Comparison of ENCODE assay signal across 1 cellular context in genomic region chr1:15742339-15742801, GRCh38.
TF ChIP-seq lines count a peak whose summit lies in the region.

Gene TMEM82, plus strand, starts transcription at chr1:15742499. Its CDS starts 61 bp downstream, at chr1:15742560.

TF ChIP-seq in liver, 16 proteins besides CTCF, POLR2A, EP300 and RAD21 (continued from another document):
- TF ChIP-seq RXRA (IDR thresholded peaks at IDR 0.05) (peak; percentile 73 to 82), MAX (IDR thresholded peaks at IDR 0.05) (no peak), GABPA (IDR thresholded peaks at IDR 0.05 in 1 of 2, conservative IDR thresholded peaks at IDR 0.05 in 1 of 2) (peak in 1 of 2 donors; percentile 66), EGR1 (IDR thresholded peaks at IDR 0.05; ENCODE audit: low read depth in 2 of 2) (peak in 1 of 2 donors; percentile 23), NR2F2 (IDR thresholded peaks at IDR 0.05) (peak; percentile 43), ATF3 (IDR thresholded peaks at IDR 0.05) (no peak), YY1 (IDR thresholded peaks at IDR 0.05) (peak; percentile 55), FOXA2 (IDR thresholded peaks at IDR 0.05) (no peak)
- TF ChIP-seq, protein P1, sequence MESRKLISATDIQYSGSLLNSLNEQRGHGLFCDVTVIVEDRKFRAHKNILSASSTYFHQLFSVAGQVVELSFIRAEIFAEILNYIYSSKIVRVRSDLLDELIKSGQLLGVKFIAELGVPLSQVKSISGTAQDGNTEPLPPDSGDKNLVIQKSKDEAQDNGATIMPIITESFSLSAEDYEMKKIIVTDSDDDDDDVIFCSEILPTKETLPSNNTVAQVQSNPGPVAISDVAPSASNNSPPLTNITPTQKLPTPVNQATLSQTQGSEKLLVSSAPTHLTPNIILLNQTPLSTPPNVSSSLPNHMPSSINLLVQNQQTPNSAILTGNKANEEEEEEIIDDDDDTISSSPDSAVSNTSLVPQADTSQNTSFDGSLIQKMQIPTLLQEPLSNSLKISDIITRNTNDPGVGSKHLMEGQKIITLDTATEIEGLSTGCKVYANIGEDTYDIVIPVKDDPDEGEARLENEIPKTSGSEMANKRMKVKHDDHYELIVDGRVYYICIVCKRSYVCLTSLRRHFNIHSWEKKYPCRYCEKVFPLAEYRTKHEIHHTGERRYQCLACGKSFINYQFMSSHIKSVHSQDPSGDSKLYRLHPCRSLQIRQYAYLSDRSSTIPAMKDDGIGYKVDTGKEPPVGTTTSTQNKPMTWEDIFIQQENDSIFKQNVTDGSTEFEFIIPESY (IDR thresholded peaks at IDR 0.05) = no peak
TF ChIP-seq in liver: peak in this region for 9.
